Comparison of ENCODE assay signal across 16 cellular contexts in genomic region chr1:5572794-5573193, GRCh38.
A peak's percentile ranks its signal among the peaks of the same experiment; 100 is the strongest.
DNase-seq lines count a peak whose midpoint lies in the region; ATAC-seq and TF ChIP-seq lines count a peak whose summit lies in the region.
"Had no signal": no experiment of that assay in that cellular context is flagged by ENCODE, and none has a peak within 500 bp of the region (broad histone marks: within the 10 kb centered on the region; RNA-seq: fewer than 3 reads in every experiment).

No MANE protein-coding gene starts in this region.

- no peaks in the 10 kb centered on the region for H3K4me1 ChIP-seq in endodermal cell (ENCODE audit: control insufficient read depth, insufficient read depth, low read length)
- H3K4me1 ChIP-seq in vagina = no peaks in the 10 kb centered on the region
- H3K4me1 ChIP-seq: A549, Caco-2, HAP-1 had no signal

- no peak overlapping the region for H3K27ac Mint-ChIP-seq in endodermal cell
- H3K27ac Mint-ChIP-seq in activated CD8-positive, alpha-beta T cell treated with anti-CD3 and anti-CD28 coated beads for 36 hours = no peak overlapping the region
- H3K27ac Mint-ChIP-seq: CD4-positive, alpha-beta T cell had no signal

- peaks cover 17% of the 10 kb centered on the region for H3K9me3 Mint-ChIP-seq in endodermal cell
- peaks cover 8% of the 10 kb centered on the region for H3K9me3 Mint-ChIP-seq in activated CD8-positive, alpha-beta T cell treated with anti-CD3 and anti-CD28 coated beads for 36 hours
- H3K9me3 Mint-ChIP-seq: CD4-positive, alpha-beta T cell had no signal

- CTCF ChIA-PET in activated CD8-positive, alpha-beta T cell treated with anti-CD3 and anti-CD28 coated beads for 36 hours (lab: Charles Lee) = no interaction called here

- no peak overlapping the region for H3K9ac ChIP-seq in endodermal cell (ENCODE audit: extremely low read depth, low read length, poor library complexity, severe bottlenecking)
- H3K9ac ChIP-seq: GM23248 had no signal

- 91 to 100% methylated on average over 2 of the region's 2 CpGs for WGBS in endodermal cell (ENCODE audit: insufficient coverage in 1 of 2, insufficient read length in 1 of 2), 2 experiments

- no peak overlapping the region for H3K4me3 Mint-ChIP-seq in endodermal cell
- no peak overlapping the region for H3K4me3 Mint-ChIP-seq in activated CD8-positive, alpha-beta T cell treated with anti-CD3 and anti-CD28 coated beads for 36 hours
- H3K4me3 Mint-ChIP-seq: CD4-positive, alpha-beta T cell had no signal

- no peaks in the 10 kb centered on the region for H3K27me3 ChIP-seq in endodermal cell (ENCODE audit: control insufficient read depth, insufficient read depth, low read length, poor library complexity, severe bottlenecking)
- no peaks in the 10 kb centered on the region for H3K27me3 ChIP-seq in vagina

- no peak for TF ChIP-seq POLR2A in vagina (IDR thresholded peaks at IDR 0.05)

- no peaks in the 10 kb centered on the region for H3K36me3 Mint-ChIP-seq in endodermal cell (ENCODE audit: low read depth)
- no peaks in the 10 kb centered on the region for H3K36me3 Mint-ChIP-seq in activated CD8-positive, alpha-beta T cell treated with anti-CD3 and anti-CD28 coated beads for 36 hours (ENCODE audit: low read depth)

- H3K9me3 ChIP-seq in endodermal cell (ENCODE audit: control insufficient read depth, low read length) (peaks cover 15% of the 10 kb centered on the region), vagina (no peaks in the 10 kb centered on the region)
- H3K9me3 ChIP-seq: A549, Caco-2, HAP-1 had no signal

- H3K36me3 ChIP-seq in endodermal cell (ENCODE audit: control insufficient read depth, insufficient read depth, low read length) = no peaks in the 10 kb centered on the region
- H3K36me3 ChIP-seq in vagina = no peaks in the 10 kb centered on the region
- H3K36me3 ChIP-seq: HAP-1 had no signal

- intact Hi-C loops in vagina (cut with DNase I) = no loop called here
- intact Hi-C loops in activated CD8-positive, alpha-beta T cell treated with anti-CD3 and anti-CD28 coated beads for 36 hours (cut with micrococcal nuclease) = no loop called here

- peaks cover 12% of the 10 kb centered on the region for H3K27me3 Mint-ChIP-seq in endodermal cell (ENCODE audit: insufficient read depth)
- no peaks in the 10 kb centered on the region for H3K27me3 Mint-ChIP-seq in activated CD8-positive, alpha-beta T cell treated with anti-CD3 and anti-CD28 coated beads for 36 hours

- no peak for ATAC-seq in GM21515 (IDR thresholded peaks at IDR 0.05; ENCODE audit: unreplicated experiment)
- ATAC-seq in activated CD8-positive, alpha-beta T cell treated with anti-CD3 and anti-CD28 coated beads for 36 hours = no peak
- ATAC-seq: A549 had no signal

- no peak overlapping the region for H3K27ac ChIP-seq in endodermal cell (ENCODE audit: low read depth, low read length)
- no peak overlapping the region for H3K27ac ChIP-seq in vagina
- H3K27ac ChIP-seq: 22Rv1, A549, C4-2B, GM23248, HL-60 had no signal

- H3K4me3 ChIP-seq in endodermal cell (ENCODE audit: low read length) (no peak overlapping the region), vagina (no peak overlapping the region)
- H3K4me3 ChIP-seq: A549, GM23248, HAP-1 had no signal

- peak; percentile 9 for DNase-seq in activated CD8-positive, alpha-beta memory T cell treated with anti-CD3 and anti-CD28 coated beads for 24 hours
- no peak for DNase-seq in activated CD8-positive, alpha-beta memory T cell treated with anti-CD3 and anti-CD28 coated beads, Interleukin-2, amount 50 U/mL, for 48 hours
- peak; percentile 17 for DNase-seq in endodermal cell
- DNase-seq in mucosa of gallbladder (ENCODE audit: low spot score) = peak; percentile 5
- DNase-seq in vagina (ENCODE audit: extremely low spot score in 2 of 2) = peak; percentile 27 to 90
- DNase-seq in activated CD8-positive, alpha-beta T cell treated with anti-CD3 and anti-CD28 coated beads for 36 hours = no peak
- DNase-seq: AML-193; Caco-2; CD4-positive, alpha-beta T cell; GM23248 had no signal

- H3K4me1 Mint-ChIP-seq in endodermal cell = peaks cover 3% of the 10 kb centered on the region
- H3K4me1 Mint-ChIP-seq in activated CD8-positive, alpha-beta T cell treated with anti-CD3 and anti-CD28 coated beads for 36 hours (ENCODE audit: low read depth) = no peaks in the 10 kb centered on the region

- POLR2A ChIA-PET in activated CD8-positive, alpha-beta T cell treated with anti-CD3 and anti-CD28 coated beads for 36 hours (lab: Charles Lee) = no interaction called here

- no peak for TF ChIP-seq CTCF in endodermal cell (conservative IDR thresholded peaks at IDR 0.05)
- TF ChIP-seq CTCF in vagina (IDR thresholded peaks at IDR 0.05) = no peak
- no peak for TF ChIP-seq CTCF in activated CD8-positive, alpha-beta T cell treated with anti-CD3 and anti-CD28 coated beads for 36 hours (IDR thresholded peaks at IDR 0.05)

Comparison
In these comparisons a context has a peak if more than half of its experiments do, and no peak if none do; other contexts are left out.
1. DNase-seq: peak in activated CD8-positive, alpha-beta memory T cell treated with anti-CD3 and anti-CD28 coated beads for 24 hours (single experiment), endodermal cell (single experiment), mucosa of gallbladder (single experiment) and vagina (2 of 2); none in activated CD8-positive, alpha-beta memory T cell treated with anti-CD3 and anti-CD28 coated beads, Interleukin-2, amount 50 U/mL, for 48 hours (single experiment) and activated CD8-positive, alpha-beta T cell treated with anti-CD3 and anti-CD28 coated beads for 36 hours (single experiment).